1 cellular context compared by ENCODE assay signal in genomic region chr14:52079239-52079956, GRCh38.
TF ChIP-seq lines count a peak whose summit lies in the region.

No MANE protein-coding gene starts in this region.

TF ChIP-seq in A549, 52 proteins besides CTCF, POLR2A, EP300 and RAD21 (continued from another document):
- TF ChIP-seq HMGXB4 (CRISPR knock-in tag; IDR thresholded peaks at IDR 0.05; ENCODE audit: borderline replicate concordance) (no peak), PBX3 (IDR thresholded peaks at IDR 0.05) (no peak), E2F6 (IDR thresholded peaks at IDR 0.05; ENCODE audit: borderline replicate concordance, low read depth) (no peak), PHF8 (IDR thresholded peaks at IDR 0.05; ENCODE audit: borderline replicate concordance, low read depth) (no peak), FOSL2 (IDR thresholded peaks at IDR 0.05) (no peak), FOSL2 (CRISPR knock-in tag; IDR thresholded peaks at IDR 0.05) (no peak), RNF2 (IDR thresholded peaks at IDR 0.05; ENCODE audit: borderline replicate concordance, low read depth) (no peak), MAX (IDR thresholded peaks at IDR 0.05) (no peak), FOXS1 (CRISPR knock-in tag; IDR thresholded peaks at IDR 0.05) (no peak), RARB (CRISPR knock-in tag; IDR thresholded peaks at IDR 0.05) (no peak), CBX2 (IDR thresholded peaks at IDR 0.05; ENCODE audit: borderline replicate concordance, low read depth) (no peak), TP53 (CRISPR knock-in tag; IDR thresholded peaks at IDR 0.05) (no peak), MAFK (IDR thresholded peaks at IDR 0.05; ENCODE audit: partially characterized antibody) (no peak), MAZ (IDR thresholded peaks at IDR 0.05; ENCODE audit: borderline replicate concordance, low read depth, low read length) (no peak), ZFP36 (IDR thresholded peaks at IDR 0.05; ENCODE audit: borderline replicate concordance, partially characterized antibody) (no peak)
